Comparison of ENCODE assay signal across 27 cellular contexts in genomic region chr5:84327591-84327990, GRCh38. TPM values are rescaled to one million over a fixed set of nuclear protein-coding genes. Genes with fewer than 3 reads are reported as not detected.
"Had no signal": no experiment of that assay in that cellular context is flagged by ENCODE, and none has a peak within 500 bp of the region (broad histone marks: within the 10 kb centered on the region; RNA-seq: fewer than 3 reads in every experiment).

No MANE protein-coding gene starts in this region.

- H3K27me3 ChIP-seq: ascending aorta, Peyer's patch had no signal

- H3K4me1 ChIP-seq: ascending aorta, Peyer's patch had no signal

- H3K36me3 ChIP-seq: ascending aorta, Peyer's patch had no signal

- H3K27ac Mint-ChIP-seq: activated CD4-positive, alpha-beta T cell treated with anti-CD3 and anti-CD28 coated beads, Interleukin-2, amount 10 ng/mL, durations not matched to agents 24 days and 14 days; activated CD8-positive, alpha-beta memory T cell treated with anti-CD3 and anti-CD28 coated beads, Interleukin-2, amount 10 ng/mL, durations not matched to agents 7 days and 5 days; activated naive CD4-positive, alpha-beta T cell treated with anti-CD3 and anti-CD28 coated beads, Interleukin-2, amount 50 U/mL, for 72 hours; activated naive CD8-positive, alpha-beta T cell treated with anti-CD3 and anti-CD28 coated beads, Interleukin-2, amount 50 U/mL, for 24 hours; activated T-cell treated with anti-CD3 and anti-CD28 coated beads, Interleukin-2, amount 50 U/mL, for 24 hours; brain; T-helper 17 cell; WTC11 had no signal

- ATAC-seq: activated CD8-positive, alpha-beta memory T cell treated with anti-CD3 and anti-CD28 coated beads, Interleukin-2, amount 10 ng/mL, durations not matched to agents 7 days and 5 days; activated naive CD4-positive, alpha-beta T cell treated with anti-CD3 and anti-CD28 coated beads, Interleukin-2, amount 50 U/mL, for 72 hours; activated naive CD8-positive, alpha-beta T cell treated with anti-CD3 and anti-CD28 coated beads, Interleukin-2, amount 50 U/mL, for 24 hours; T-helper 17 cell; WTC11 had no signal

- H3K4me3 Mint-ChIP-seq: activated CD4-positive, alpha-beta T cell treated with anti-CD3 and anti-CD28 coated beads, Interleukin-2, amount 10 ng/mL, durations not matched to agents 24 days and 14 days; activated CD8-positive, alpha-beta memory T cell treated with anti-CD3 and anti-CD28 coated beads, Interleukin-2, amount 10 ng/mL, durations not matched to agents 7 days and 5 days; activated naive CD8-positive, alpha-beta T cell treated with anti-CD3 and anti-CD28 coated beads, Interleukin-2, amount 50 U/mL, for 24 hours; activated T-cell treated with anti-CD3 and anti-CD28 coated beads, Interleukin-2, amount 50 U/mL, for 24 hours; brain; T-helper 17 cell; WTC11 had no signal

- DNase-seq: activated CD4-positive, alpha-beta T cell treated with anti-CD3 and anti-CD28 coated beads for 1 hour; activated CD4-positive, alpha-beta T cell treated with anti-CD3 and anti-CD28 coated beads, Interleukin-2, amount 10 ng/mL, durations not matched to agents 24 days and 14 days; activated CD4-positive, alpha-beta T cell treated with anti-CD3 and anti-CD28 coated beads, Interleukin-2, amount 50 U/mL, for 48 hours; activated CD8-positive, alpha-beta memory T cell treated with anti-CD3 and anti-CD28 coated beads, Interleukin-2, amount 10 ng/mL, durations not matched to agents 7 days and 5 days; activated effector memory CD4-positive, alpha-beta T cell treated with anti-CD3 and anti-CD28 coated beads, Interleukin-2, amount 50 U/mL, for 16 hours; activated naive CD4-positive, alpha-beta T cell treated with Interleukin-2 at 50 U/mL for 16 hours; activated naive CD8-positive, alpha-beta T cell treated with anti-CD3 and anti-CD28 coated beads, Interleukin-2, amount 50 U/mL, for 24 hours; activated T-cell treated with anti-CD3 and anti-CD28 coated beads, Interleukin-2, amount 50 U/mL, for 24 hours; amniotic stem cell; cerebellar nuclear complex; Kasumi-1; KBM-7; NCI-H1092 treated with DMSO at 0.1 percent for 48 hours; NCI-H1436; NCI-H1694 treated with DMSO at 0.1 percent for 48 hours; NCI-H2029 treated with DMSO at 0.1 percent for 48 hours; NCI-H510A treated with DMSO at 0.1 percent for 48 hours; NCI-H69; NK-92 treated with Interleukin-12 subunit alpha and Interleukin-12 subunit beta, amount 100 ng/mL, for 24 hours; Peyer's patch; SIG-M5; T-helper 17 cell; T-helper 9 cell had no signal

- H3K4me3 ChIP-seq: ascending aorta, Peyer's patch had no signal

- H3K27me3 Mint-ChIP-seq: activated CD4-positive, alpha-beta T cell treated with anti-CD3 and anti-CD28 coated beads, Interleukin-2, amount 10 ng/mL, durations not matched to agents 24 days and 14 days; activated CD8-positive, alpha-beta memory T cell treated with anti-CD3 and anti-CD28 coated beads, Interleukin-2, amount 10 ng/mL, durations not matched to agents 7 days and 5 days; activated naive CD8-positive, alpha-beta T cell treated with anti-CD3 and anti-CD28 coated beads, Interleukin-2, amount 50 U/mL, for 24 hours; activated T-cell treated with anti-CD3 and anti-CD28 coated beads, Interleukin-2, amount 50 U/mL, for 24 hours; brain; T-helper 17 cell had no signal

- H3K27ac ChIP-seq: ascending aorta, Peyer's patch had no signal

- H3K9me3 Mint-ChIP-seq: activated CD4-positive, alpha-beta T cell treated with anti-CD3 and anti-CD28 coated beads, Interleukin-2, amount 10 ng/mL, durations not matched to agents 24 days and 14 days had no signal

- H3K36me3 Mint-ChIP-seq: activated CD8-positive, alpha-beta memory T cell treated with anti-CD3 and anti-CD28 coated beads, Interleukin-2, amount 10 ng/mL, durations not matched to agents 7 days and 5 days; activated naive CD4-positive, alpha-beta T cell treated with anti-CD3 and anti-CD28 coated beads, Interleukin-2, amount 50 U/mL, for 72 hours; brain had no signal

- H3K9me3 ChIP-seq: Peyer's patch had no signal

- H3K4me1 Mint-ChIP-seq: activated CD4-positive, alpha-beta T cell treated with anti-CD3 and anti-CD28 coated beads, Interleukin-2, amount 10 ng/mL, durations not matched to agents 24 days and 14 days; activated CD8-positive, alpha-beta memory T cell treated with anti-CD3 and anti-CD28 coated beads, Interleukin-2, amount 10 ng/mL, durations not matched to agents 7 days and 5 days; activated naive CD8-positive, alpha-beta T cell treated with anti-CD3 and anti-CD28 coated beads, Interleukin-2, amount 50 U/mL, for 24 hours; brain; T-helper 17 cell had no signal

RNA-seq across cellular contexts. Expression of gene EDIL3, which starts 57.1 kb away (rescaled TPM):
- total RNA-seq: activated CD4-positive, alpha-beta T cell treated with anti-CD3 and anti-CD28 coated beads, Interleukin-2, amount 10 ng/mL, durations not matched to agents 24 days and 14 days; activated CD8-positive, alpha-beta memory T cell treated with anti-CD3 and anti-CD28 coated beads, Interleukin-2, amount 10 ng/mL, durations not matched to agents 7 days and 5 days; activated naive CD4-positive, alpha-beta T cell treated with anti-CD3 and anti-CD28 coated beads, Interleukin-2, amount 50 U/mL, for 72 hours; T-helper 17 cell had no signal
